Comparison of ENCODE assay signal across 18 cellular contexts in the genomic region with DNA sequence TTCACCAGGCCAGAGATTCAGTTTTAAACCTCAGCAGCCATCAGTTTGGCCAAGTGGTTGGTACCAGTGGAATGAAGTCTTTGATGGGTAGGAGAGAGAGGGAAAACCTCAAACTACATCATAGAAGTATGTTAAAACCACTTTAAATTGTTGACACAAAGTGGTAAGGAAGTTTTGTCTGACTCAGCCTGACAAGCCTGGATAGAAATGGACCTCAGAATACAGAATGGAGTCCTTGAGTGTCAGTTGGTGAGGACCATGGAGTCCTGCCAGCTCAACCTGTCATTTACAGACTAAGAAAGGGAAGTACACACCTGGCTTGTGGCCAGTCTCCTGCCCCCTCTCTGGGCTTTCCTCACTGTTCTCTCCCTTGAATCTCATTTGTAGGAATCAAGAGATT. TPM values are rescaled to one million over a fixed set of nuclear protein-coding genes. Genes with fewer than 3 reads are reported as not detected.
DNase-seq lines count a peak whose midpoint lies in the region; ATAC-seq, FAIRE-seq and TF ChIP-seq lines count a peak whose summit lies in the region.
"Had no signal": no experiment of that assay in that cellular context is flagged by ENCODE, and none has a peak within 500 bp of the region (broad histone marks: within the 10 kb centered on the region; RNA-seq: fewer than 3 reads in every experiment).

No MANE protein-coding gene starts in this region.

- POLR2A ChIA-PET in MCF 10A (lab: Yijun Ruan, JAX) = interaction anchor here (1.1 kb wide), 1 partner anchor 13 kb away, joined by 3 read pairs; no protein-coding TSS in a partner anchor
- POLR2A ChIA-PET in T-cell (lab: Charles Lee) = no interaction called here

- H3K4me1 ChIP-seq in breast epithelium (no peaks in the 10 kb centered on the region), astrocyte (ENCODE audit: insufficient read depth, low read length) (no peaks in the 10 kb centered on the region), MM.1S (ENCODE audit: low read length) (no peaks in the 10 kb centered on the region), mucosa of descending colon (ENCODE audit: low read depth) (no peaks in the 10 kb centered on the region)

- TF ChIP-seq CTCF in MCF 10A (IDR thresholded peaks at IDR 0.05; ENCODE audit: unreplicated experiment) (no peak), breast epithelium (IDR thresholded peaks at IDR 0.05) (no peak), astrocyte (IDR thresholded peaks at IDR 0.05; ENCODE audit: insufficient read depth, low read depth, low read length) (no peak), MM.1S (IDR thresholded peaks at IDR 0.05; ENCODE audit: low read length) (no peak), mucosa of descending colon (IDR thresholded peaks at IDR 0.05) (no peak)

- H3F3A ChIP-seq in MM.1S (ENCODE audit: insufficient read depth, low read length) = no peaks in the 10 kb centered on the region

- no peak for TF ChIP-seq POLR2A in breast epithelium (IDR thresholded peaks at IDR 0.05)

- H2AFZ ChIP-seq in astrocyte (ENCODE audit: low read depth, low read length) (no peak overlapping the region), MM.1S (ENCODE audit: low read length) (no peak overlapping the region)

- H3K27me3 ChIP-seq in breast epithelium (no peaks in the 10 kb centered on the region), astrocyte (ENCODE audit: insufficient read depth, low read length) (no peaks in the 10 kb centered on the region), MM.1S (replicated peaks; ENCODE audit: insufficient read depth, low read length) (no peaks in the 10 kb centered on the region)

- H3K4me3 Mint-ChIP-seq in MCF 10A (ENCODE audit: unreplicated experiment) = no peak overlapping the region
- H3K4me3 Mint-ChIP-seq in astrocyte (ENCODE audit: unreplicated experiment) = no peak overlapping the region
- H3K4me3 Mint-ChIP-seq in immature natural killer cell = peak overlapping the region in 2 of 5 donors; percentile 18 to 21
- no peak overlapping the region for H3K4me3 Mint-ChIP-seq in T-cell
- H3K4me3 Mint-ChIP-seq: activated CD8-positive, alpha-beta memory T cell treated with anti-CD3 and anti-CD28 coated beads, Interleukin-2, amount 10 ng/mL, durations not matched to agents 7 days and 5 days; brain; nephron had no signal

- BruUV-seq in MCF 10A (replicated peaks; lab: Mats Ljungman, UMichigan) = no TSS peak

- H3K4me1 Mint-ChIP-seq in MCF 10A (ENCODE audit: insufficient read depth, unreplicated experiment) = peaks cover 16% of the 10 kb centered on the region
- peaks cover 14% of the 10 kb centered on the region for H3K4me1 Mint-ChIP-seq in astrocyte (ENCODE audit: low read depth, unreplicated experiment)
- H3K4me1 Mint-ChIP-seq in immature natural killer cell = peaks cover 40 to 76% of the 10 kb centered on the region in 2 donors
- H3K4me1 Mint-ChIP-seq in T-cell = peaks cover 0 to 27% (median 15%) of the 10 kb centered on the region in 3 donors
- H3K4me1 Mint-ChIP-seq: brain, nephron had no signal

- H3K79me2 ChIP-seq in astrocyte (ENCODE audit: insufficient read depth, low read length) (no peaks in the 10 kb centered on the region), MM.1S (ENCODE audit: low read length) (no peaks in the 10 kb centered on the region)

- no peak overlapping the region for H3K9ac ChIP-seq in astrocyte (ENCODE audit: low read length)
- H3K9ac ChIP-seq in MM.1S (ENCODE audit: low read length) = no peak overlapping the region

- H3K4me2 ChIP-seq in astrocyte (ENCODE audit: low read length) (no peak overlapping the region), MM.1S (ENCODE audit: low read depth, low read length) (no peak overlapping the region)

- CTCF ChIA-PET in MCF 10A (lab: Yijun Ruan, JAX) (no interaction called here), T-cell (lab: Charles Lee) (interaction anchor here in 1 of 2 donors (0.7 kb wide), 1 partner anchor 21 kb away, joined by 3 read pairs; no protein-coding TSS in a partner anchor)

- H3K9me2 ChIP-seq in MM.1S (replicated peaks; ENCODE audit: insufficient read depth, low read length) = no peaks in the 10 kb centered on the region

- H3K27ac ChIP-seq in breast epithelium (no peak overlapping the region), astrocyte (ENCODE audit: low read depth, low read length) (no peak overlapping the region), MM.1S (ENCODE audit: low read length) (no peak overlapping the region)

- FAIRE-seq in astrocyte (lab: Jason Lieb, UNC) = no peak
- FAIRE-seq: G401.6, GM12891 had no signal

- intact Hi-C loops in MCF 10A (cut with micrococcal nuclease) = no loop called here
- intact Hi-C loops in breast epithelium (cut with DNase I; ENCODE audit: low total_unique reads) = loop anchor here (5.0 kb wide), 1 partner anchor 1277 kb away; no protein-coding TSS in a partner anchor
- intact Hi-C loops in mucosa of descending colon (cut with DNase I, micrococcal nuclease) = no loop called here

- H3K9me3 Mint-ChIP-seq in MCF 10A (ENCODE audit: unreplicated experiment) (no peaks in the 10 kb centered on the region), astrocyte (ENCODE audit: unreplicated experiment) (no peaks in the 10 kb centered on the region), immature natural killer cell (no peaks in the 10 kb centered on the region), T-cell (no peaks in the 10 kb centered on the region)
- H3K9me3 Mint-ChIP-seq: brain, nephron had no signal

- H3K9me3 ChIP-seq in breast epithelium = no peaks in the 10 kb centered on the region
- no peaks in the 10 kb centered on the region for H3K9me3 ChIP-seq in astrocyte (ENCODE audit: insufficient read depth, low read depth, low read length)
- H3K9me3 ChIP-seq in MM.1S (replicated peaks; ENCODE audit: insufficient read depth, low read length) = no peaks in the 10 kb centered on the region
- no peaks in the 10 kb centered on the region for H3K9me3 ChIP-seq in mucosa of descending colon

- H3K27ac Mint-ChIP-seq in MCF 10A (ENCODE audit: low read depth, unreplicated experiment) (no peak overlapping the region), astrocyte (ENCODE audit: unreplicated experiment) (no peak overlapping the region), immature natural killer cell (peak overlapping the region; percentile 30 to 89 (median 70)), T-cell (no peak overlapping the region)
- H3K27ac Mint-ChIP-seq: activated CD8-positive, alpha-beta memory T cell treated with anti-CD3 and anti-CD28 coated beads, Interleukin-2, amount 10 ng/mL, durations not matched to agents 7 days and 5 days; nephron had no signal

- H4K20me1 ChIP-seq in astrocyte (ENCODE audit: insufficient read depth, low read length) = peaks cover 38% of the 10 kb centered on the region
- H4K20me1 ChIP-seq in MM.1S (ENCODE audit: insufficient read depth, low read length) = no peaks in the 10 kb centered on the region

- DNase-seq in MCF 10A (ENCODE audit: unreplicated experiment) (peak; percentile 39), breast epithelium (ENCODE audit: low spot score in 2 of 2) (no peak), astrocyte (ENCODE audit: low read depth) (peak; percentile 51), immature natural killer cell (peak; percentile 14 to 24 (median 21)), MM.1S (no peak), activated gamma-delta T cell (lab: John Stamatoyannopoulos, UW) (no peak), mucosa of descending colon (no peak), T-cell (no peak)
- DNase-seq: ACHN; activated CD8-positive, alpha-beta memory T cell treated with anti-CD3 and anti-CD28 coated beads, Interleukin-2, amount 10 ng/mL, durations not matched to agents 7 days and 5 days; activated gamma-delta T cell treated with Interleukin-2 at 50 U/mL for 16 hours; NCI-H1417 treated with DMSO at 0.1 percent for 48 hours; stimulated activated naive CD4-positive, alpha-beta T cell treated with Interleukin-2 at 50 U/mL for 16 hours; T1000 had no signal

- no peak for ATAC-seq in mucosa of descending colon
- ATAC-seq in T-cell (replicated peaks in 1 of 4) = no peak
- ATAC-seq: activated CD8-positive, alpha-beta memory T cell treated with anti-CD3 and anti-CD28 coated beads, Interleukin-2, amount 10 ng/mL, durations not matched to agents 7 days and 5 days had no signal

- no peaks in the 10 kb centered on the region for H3K36me3 ChIP-seq in breast epithelium
- peaks cover 43% of the 10 kb centered on the region for H3K36me3 ChIP-seq in astrocyte (ENCODE audit: insufficient read depth, low read length)
- peaks cover 7% of the 10 kb centered on the region; the same call in 1 of the 2 replicates for H3K36me3 ChIP-seq in MM.1S (replicated peaks; ENCODE audit: insufficient read depth, low read length)
- H3K36me3 ChIP-seq in mucosa of descending colon (ENCODE audit: low read depth) = peaks cover 3% of the 10 kb centered on the region

- H3K36me3 Mint-ChIP-seq in MCF 10A (ENCODE audit: insufficient read depth, unreplicated experiment) (peaks cover 75% of the 10 kb centered on the region), astrocyte (ENCODE audit: low read depth, unreplicated experiment) (peaks cover 25% of the 10 kb centered on the region), immature natural killer cell (peaks cover 38 to 80% (median 47%) of the 10 kb centered on the region in 3 donors), T-cell (peaks cover 75% of the 10 kb centered on the region)

- H3K27me3 Mint-ChIP-seq in MCF 10A (ENCODE audit: insufficient read depth, unreplicated experiment) (no peaks in the 10 kb centered on the region), astrocyte (ENCODE audit: low read depth, unreplicated experiment) (no peaks in the 10 kb centered on the region), immature natural killer cell (ENCODE audit: low read depth in 3 of 3) (peaks cover 0 to 7% (median 0%) of the 10 kb centered on the region in 3 donors), T-cell (no peaks in the 10 kb centered on the region)
- H3K27me3 Mint-ChIP-seq: activated CD8-positive, alpha-beta memory T cell treated with anti-CD3 and anti-CD28 coated beads, Interleukin-2, amount 10 ng/mL, durations not matched to agents 7 days and 5 days; brain had no signal

- H3K4me3 ChIP-seq in breast epithelium (no peak overlapping the region), astrocyte (ENCODE audit: insufficient read depth, low read depth, low read length) (no peak overlapping the region), MM.1S (ENCODE audit: low read length) (no peak overlapping the region), mucosa of descending colon (no peak overlapping the region)

RNA-seq across cellular contexts. Expression of a gene that starts 12.1 kb away (rescaled TPM):
- total RNA-seq in MCF 10A (2022) (28.3 and 29.8 TPM in 2 replicates), breast epithelium (10 to 100 TPM; 18.7 to 21.5 (median 21.0) TPM), astrocyte (27.1 and 28.8 TPM in 2 replicates), mucosa of descending colon (10 to 100 TPM; 15.6 to 23.4 (median 21.3) TPM), T-cell (10 to 100 TPM; 17.9 to 29.7 (median 22.8) TPM)
- polyA plus RNA-seq in immature natural killer cell = 10 to 100 TPM; 14.4 to 24.0 (median 14.6) TPM

RNA-seq across cellular contexts. Expression of a gene that starts 12.1 kb away (rescaled TPM):
- total RNA-seq in MCF 10A (2022) = 26.7 and 28.1 TPM in 2 replicates
- total RNA-seq in breast epithelium = 10 to 100 TPM in 2 of 3 donors, 1 to 10 TPM in 1; 9.1 to 23.6 (median 21.8) TPM
- total RNA-seq in astrocyte = 18.9 and 19.7 TPM in 2 replicates
- polyA plus RNA-seq in immature natural killer cell = 10 to 100 TPM in 2 of 3 donors, 1 to 10 TPM in 1; 2.3 to 20.3 (median 13.1) TPM
- total RNA-seq in mucosa of descending colon = 10 to 100 TPM; 10.1 to 13.7 (median 10.1) TPM
- total RNA-seq in T-cell = 10 to 100 TPM in 4 of 5 donors, 1 to 10 TPM in 1; 8.1 to 19.9 (median 14.7) TPM

Comparison
In these comparisons a context has a peak if more than half of its experiments do, and no peak if none do; other contexts are left out.
1. DNase-seq: peak in MCF 10A (single experiment), astrocyte (single experiment) and immature natural killer cell (3 of 3); none in breast epithelium (0 of 2), MM.1S (single experiment), activated gamma-delta T cell (single experiment), mucosa of descending colon (0 of 3) and T-cell (0 of 34).
2. H3K27ac Mint-ChIP-seq: peak in immature natural killer cell (6 of 6); none in MCF 10A (single experiment), astrocyte (single experiment) and T-cell (0 of 2).